18 cellular contexts compared by ENCODE assay signal in genomic region chr1:239912471-239912870, GRCh38.
DNase-seq lines count a peak whose midpoint lies in the region; ATAC-seq and TF ChIP-seq lines count a peak whose summit lies in the region.
"Had no signal": no experiment of that assay in that cellular context is flagged by ENCODE, and none has a peak within 500 bp of the region (broad histone marks: within the 10 kb centered on the region; RNA-seq: fewer than 3 reads in every experiment).

No MANE protein-coding gene starts in this region.

- no peak overlapping the region for H3K4me3 ChIP-seq in upper lobe of right lung
- H3K4me3 ChIP-seq: skin epidermis, tibial artery had no signal

- no peaks in the 10 kb centered on the region for H3K36me3 ChIP-seq in upper lobe of right lung
- H3K36me3 ChIP-seq: tibial artery had no signal

- H3K27ac Mint-ChIP-seq in WTC11: peak overlapping the region; percentile 5; the same call in 1 of the 2 replicates
- H3K27ac Mint-ChIP-seq: activated naive CD8-positive, alpha-beta T cell treated with anti-CD3 and anti-CD28 coated beads, Interleukin-2, amount 10 ng/mL, durations not matched to agents 7 days and 5 days had no signal

- H3K4me1 ChIP-seq in upper lobe of right lung: no peaks in the 10 kb centered on the region
- H3K4me1 ChIP-seq: foreskin keratinocyte, tibial artery had no signal

- peaks cover 4% of the 10 kb centered on the region; the same call in 1 of the 2 replicates for H3K9me3 Mint-ChIP-seq in WTC11
- H3K9me3 Mint-ChIP-seq: activated naive CD8-positive, alpha-beta T cell treated with anti-CD3 and anti-CD28 coated beads, Interleukin-2, amount 10 ng/mL, durations not matched to agents 7 days and 5 days; naive B cell had no signal

- H3K4me3 Mint-ChIP-seq in WTC11: no peak overlapping the region
- H3K4me3 Mint-ChIP-seq: activated naive CD8-positive, alpha-beta T cell treated with anti-CD3 and anti-CD28 coated beads, Interleukin-2, amount 10 ng/mL, durations not matched to agents 7 days and 5 days; naive B cell had no signal

- H3K9me3 ChIP-seq in upper lobe of right lung: no peaks in the 10 kb centered on the region
- H3K9me3 ChIP-seq: tibial artery had no signal

- TF ChIP-seq CTCF in WTC11 (IDR thresholded peaks at IDR 0.05) (no peak), upper lobe of right lung (IDR thresholded peaks at IDR 0.05) (no peak)

- H3K27me3 ChIP-seq in upper lobe of right lung: no peaks in the 10 kb centered on the region
- H3K27me3 ChIP-seq: foreskin keratinocyte, tibial artery had no signal

- H3K27ac ChIP-seq in upper lobe of right lung: peak overlapping the region; percentile 51
- H3K27ac ChIP-seq: 22Rv1, foreskin keratinocyte, HL-60, skin epidermis, tibial artery had no signal

- H3K4me1 Mint-ChIP-seq in WTC11: peaks cover 48% of the 10 kb centered on the region
- H3K4me1 Mint-ChIP-seq: naive B cell had no signal

- H3K36me3 Mint-ChIP-seq in WTC11: peaks cover 11% of the 10 kb centered on the region
- H3K36me3 Mint-ChIP-seq: activated naive CD8-positive, alpha-beta T cell treated with anti-CD3 and anti-CD28 coated beads, Interleukin-2, amount 10 ng/mL, durations not matched to agents 7 days and 5 days; naive B cell had no signal

- ATAC-seq in WTC11 (no peak), upper lobe of right lung (no peak)
- ATAC-seq: foreskin keratinocyte had no signal

- in situ Hi-C loops in ACHN (cut with HindIII; ENCODE audit: low pct_ligation_motif_present, low pct_unique_long_range_greater_than_20kb, low sequenced_read_pairs): no loop called here

- DNase-seq in NOMO-1 treated with DMSO at 0.1 percent for 48 hours (lab: John Stamatoyannopoulos, UW; ENCODE audit: unreplicated experiment) (peak; percentile 8), NOMO-1 treated with dmso at 0.1 percent for 144 hours (lab: John Stamatoyannopoulos, UW; ENCODE audit: unreplicated experiment) (no peak), WTC11 (ENCODE audit: low spot score) (no peak), left kidney (ENCODE audit: low read depth, low spot score) (peak; percentile 39), upper lobe of right lung (no peak), ACHN (no peak), NCI-H2196 treated with DMSO at 0.1 percent for 48 hours (lab: John Stamatoyannopoulos, UW; ENCODE audit: unreplicated experiment) (no peak)
- DNase-seq in stimulated activated CD4-positive, alpha-beta T cell treated with anti-CD3 and anti-CD28 coated beads, Interleukin-4, amount 100 ng/mL, for 24 hours: no peak
- DNase-seq: activated naive CD8-positive, alpha-beta T cell treated with anti-CD3 and anti-CD28 coated beads, Interleukin-2, amount 10 ng/mL, durations not matched to agents 7 days and 5 days; foreskin keratinocyte; naive B cell; NCI-H1105; NCI-H524; SHP77; tibial artery had no signal

- intact Hi-C loops in upper lobe of right lung (cut with DNase I): no loop called here

- POLR2A ChIA-PET in WTC11 (lab: Charles Lee): no interaction called here

- CTCF ChIA-PET in WTC11 (lab: Charles Lee): interaction anchor here (0.8 to 3.0 kb wide), 2 partner anchors 15 to 40 kb away, joined by 3 to 15 read pairs; no protein-coding TSS in a partner anchor

- H3K27me3 Mint-ChIP-seq in WTC11 (ENCODE audit: low read depth): no peaks in the 10 kb centered on the region
- H3K27me3 Mint-ChIP-seq: activated naive CD8-positive, alpha-beta T cell treated with anti-CD3 and anti-CD28 coated beads, Interleukin-2, amount 10 ng/mL, durations not matched to agents 7 days and 5 days had no signal

TF ChIP-seq in WTC11, 78 proteins besides CTCF, POLR2A, EP300 and RAD21 (continues in another document):
- TF ChIP-seq, protein P1, sequence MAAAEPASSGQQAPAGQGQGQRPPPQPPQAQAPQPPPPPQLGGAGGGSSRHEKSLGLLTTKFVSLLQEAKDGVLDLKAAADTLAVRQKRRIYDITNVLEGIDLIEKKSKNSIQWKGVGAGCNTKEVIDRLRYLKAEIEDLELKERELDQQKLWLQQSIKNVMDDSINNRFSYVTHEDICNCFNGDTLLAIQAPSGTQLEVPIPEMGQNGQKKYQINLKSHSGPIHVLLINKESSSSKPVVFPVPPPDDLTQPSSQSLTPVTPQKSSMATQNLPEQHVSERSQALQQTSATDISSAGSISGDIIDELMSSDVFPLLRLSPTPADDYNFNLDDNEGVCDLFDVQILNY (CRISPR knock-in tag; IDR thresholded peaks at IDR 0.05): no peak
- no peak for TF ChIP-seq SP1 (CRISPR knock-in tag; conservative IDR thresholded peaks at IDR 0.05)
- no peak for TF ChIP-seq HMGXB4 (CRISPR knock-in tag; IDR thresholded peaks at IDR 0.05)
- TF ChIP-seq FOXJ3 (CRISPR knock-in tag; IDR thresholded peaks at IDR 0.05; ENCODE audit: borderline replicate concordance): no peak
- TF ChIP-seq SMAD3 (CRISPR knock-in tag; IDR thresholded peaks at IDR 0.05; ENCODE audit: borderline replicate concordance): no peak
- no peak for TF ChIP-seq CREB1 (CRISPR knock-in tag; IDR thresholded peaks at IDR 0.05)
- no peak for TF ChIP-seq HMGA2 (CRISPR knock-in tag; IDR thresholded peaks at IDR 0.05)
- TF ChIP-seq FOXP1 (CRISPR knock-in tag; IDR thresholded peaks at IDR 0.05; ENCODE audit: borderline replicate concordance): no peak
- no peak for TF ChIP-seq MXD4 (CRISPR knock-in tag; IDR thresholded peaks at IDR 0.05; ENCODE audit: borderline replicate concordance)
- TF ChIP-seq TEAD1 (CRISPR knock-in tag; IDR thresholded peaks at IDR 0.05): no peak
- no peak for TF ChIP-seq ZNF263 (CRISPR knock-in tag; IDR thresholded peaks at IDR 0.05; ENCODE audit: low read depth)
- TF ChIP-seq ZSCAN18 (CRISPR knock-in tag; IDR thresholded peaks at IDR 0.05): no peak
- TF ChIP-seq, protein P2, sequence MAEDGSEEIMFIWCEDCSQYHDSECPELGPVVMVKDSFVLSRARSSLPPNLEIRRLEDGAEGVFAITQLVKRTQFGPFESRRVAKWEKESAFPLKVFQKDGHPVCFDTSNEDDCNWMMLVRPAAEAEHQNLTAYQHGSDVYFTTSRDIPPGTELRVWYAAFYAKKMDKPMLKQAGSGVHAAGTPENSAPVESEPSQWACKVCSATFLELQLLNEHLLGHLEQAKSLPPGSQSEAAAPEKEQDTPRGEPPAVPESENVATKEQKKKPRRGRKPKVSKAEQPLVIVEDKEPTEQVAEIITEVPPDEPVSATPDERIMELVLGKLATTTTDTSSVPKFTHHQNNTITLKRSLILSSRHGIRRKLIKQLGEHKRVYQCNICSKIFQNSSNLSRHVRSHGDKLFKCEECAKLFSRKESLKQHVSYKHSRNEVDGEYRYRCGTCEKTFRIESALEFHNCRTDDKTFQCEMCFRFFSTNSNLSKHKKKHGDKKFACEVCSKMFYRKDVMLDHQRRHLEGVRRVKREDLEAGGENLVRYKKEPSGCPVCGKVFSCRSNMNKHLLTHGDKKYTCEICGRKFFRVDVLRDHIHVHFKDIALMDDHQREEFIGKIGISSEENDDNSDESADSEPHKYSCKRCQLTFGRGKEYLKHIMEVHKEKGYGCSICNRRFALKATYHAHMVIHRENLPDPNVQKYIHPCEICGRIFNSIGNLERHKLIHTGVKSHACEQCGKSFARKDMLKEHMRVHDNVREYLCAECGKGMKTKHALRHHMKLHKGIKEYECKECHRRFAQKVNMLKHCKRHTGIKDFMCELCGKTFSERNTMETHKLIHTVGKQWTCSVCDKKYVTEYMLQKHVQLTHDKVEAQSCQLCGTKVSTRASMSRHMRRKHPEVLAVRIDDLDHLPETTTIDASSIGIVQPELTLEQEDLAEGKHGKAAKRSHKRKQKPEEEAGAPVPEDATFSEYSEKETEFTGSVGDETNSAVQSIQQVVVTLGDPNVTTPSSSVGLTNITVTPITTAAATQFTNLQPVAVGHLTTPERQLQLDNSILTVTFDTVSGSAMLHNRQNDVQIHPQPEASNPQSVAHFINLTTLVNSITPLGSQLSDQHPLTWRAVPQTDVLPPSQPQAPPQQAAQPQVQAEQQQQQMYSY (CRISPR knock-in tag; IDR thresholded peaks at IDR 0.05): no peak
- no peak for TF ChIP-seq RORB (CRISPR knock-in tag; IDR thresholded peaks at IDR 0.05)
- TF ChIP-seq ETV6 (CRISPR knock-in tag; IDR thresholded peaks at IDR 0.05): no peak
- TF ChIP-seq, protein P3, sequence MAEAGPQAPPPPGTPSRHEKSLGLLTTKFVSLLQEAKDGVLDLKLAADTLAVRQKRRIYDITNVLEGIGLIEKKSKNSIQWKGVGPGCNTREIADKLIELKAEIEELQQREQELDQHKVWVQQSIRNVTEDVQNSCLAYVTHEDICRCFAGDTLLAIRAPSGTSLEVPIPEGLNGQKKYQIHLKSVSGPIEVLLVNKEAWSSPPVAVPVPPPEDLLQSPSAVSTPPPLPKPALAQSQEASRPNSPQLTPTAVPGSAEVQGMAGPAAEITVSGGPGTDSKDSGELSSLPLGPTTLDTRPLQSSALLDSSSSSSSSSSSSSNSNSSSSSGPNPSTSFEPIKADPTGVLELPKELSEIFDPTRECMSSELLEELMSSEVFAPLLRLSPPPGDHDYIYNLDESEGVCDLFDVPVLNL (CRISPR knock-in tag; IDR thresholded peaks at IDR 0.05; ENCODE audit: borderline replicate concordance, low read depth): no peak

Comparison
In these comparisons a context has a peak if more than half of its experiments do, and no peak if none do; other contexts are left out.
1. DNase-seq: peak in NOMO-1 treated with DMSO at 0.1 percent for 48 hours (single experiment) and left kidney (single experiment); none in NOMO-1 treated with dmso at 0.1 percent for 144 hours (single experiment), WTC11 (single experiment), upper lobe of right lung (single experiment), ACHN (single experiment), stimulated activated CD4-positive, alpha-beta T cell treated with anti-CD3 and anti-CD28 coated beads, Interleukin-4, amount 100 ng/mL, for 24 hours (single experiment) and NCI-H2196 treated with DMSO at 0.1 percent for 48 hours (single experiment).